Comparison of ENCODE assay signal across 8 cellular contexts in genomic region chr3:193869221-193870201, GRCh38.
DNase-seq lines count a peak whose midpoint lies in the region; ATAC-seq and TF ChIP-seq lines count a peak whose summit lies in the region.

No MANE protein-coding gene starts in this region.

- H3K9me2 ChIP-seq in hepatocyte (replicated peaks; ENCODE audit: insufficient read depth): no peaks in the 10 kb centered on the region

- peak overlapping the region; percentile 62 for H3K4me2 ChIP-seq in hepatocyte

- 44% methylated on average over 69 of the region's 71 CpGs for WGBS in hepatocyte (ENCODE audit: low lambda C conversion rate, missing lambda C conversion rate)

- TF ChIP-seq CTCF in hepatocyte (IDR thresholded peaks at IDR 0.05; ENCODE audit: poor library complexity): no peak

- H2AFZ ChIP-seq in hepatocyte: peak overlapping the region; percentile 38

- H3K4me3 Mint-ChIP-seq in activated T-cell treated with anti-CD3 and anti-CD28 coated beads, Interleukin-2, amount 50 U/mL, for 24 hours: no peak overlapping the region
- H3K4me3 Mint-ChIP-seq in activated T-cell treated with anti-CD3 and anti-CD28 coated beads, Interleukin-2, amount 50 U/mL, for 72 hours: peak overlapping the region; percentile 56 to 62

- H4K20me1 ChIP-seq in hepatocyte (ENCODE audit: insufficient read depth, poor library complexity, severe bottlenecking): no peaks in the 10 kb centered on the region

- no peaks in the 10 kb centered on the region for H3K27me3 ChIP-seq in hepatocyte

- no peaks in the 10 kb centered on the region for H3K9me3 Mint-ChIP-seq in activated T-cell treated with anti-CD3 and anti-CD28 coated beads, Interleukin-2, amount 50 U/mL, for 24 hours
- no peaks in the 10 kb centered on the region for H3K9me3 Mint-ChIP-seq in activated T-cell treated with anti-CD3 and anti-CD28 coated beads, Interleukin-2, amount 50 U/mL, for 72 hours

- H3K36me3 ChIP-seq in hepatocyte (replicated peaks; ENCODE audit: insufficient read depth, low read depth): no peaks in the 10 kb centered on the region

- no peaks in the 10 kb centered on the region for H3K9me3 ChIP-seq in hepatocyte (ENCODE audit: low read depth)

- H3K27ac Mint-ChIP-seq in activated T-cell treated with anti-CD3 and anti-CD28 coated beads, Interleukin-2, amount 50 U/mL, for 24 hours: no peak overlapping the region
- no peak overlapping the region for H3K27ac Mint-ChIP-seq in activated T-cell treated with anti-CD3 and anti-CD28 coated beads, Interleukin-2, amount 50 U/mL, for 72 hours

- DNase-seq in activated T-cell treated with anti-CD3 and anti-CD28 coated beads, Interleukin-2, amount 50 U/mL, for 48 hours: peak; percentile 41 to 51
- DNase-seq in activated T-cell treated with anti-CD3 and anti-CD28 coated beads, Interleukin-2, amount 50 U/mL, for 24 hours: no peak
- peak; percentile 45 to 59 for DNase-seq in activated T-cell treated with anti-CD3 and anti-CD28 coated beads, Interleukin-2, amount 50 U/mL, for 72 hours
- DNase-seq in hepatocyte (ENCODE audit: low spot score) (peak; percentile 86), Ammon's horn (ENCODE audit: low spot score) (no peak), NCI-H1694 (lab: John Stamatoyannopoulos, UW) (no peak)
- DNase-seq in stimulated activated CD8-positive, alpha-beta memory T cell treated with anti-CD3 and anti-CD28 coated beads, Interleukin-7, amount 100 ng/mL, for 48 hours (ENCODE audit: extremely low read depth in 1 of 2, low read depth in 1 of 2): peak; percentile 20 to 27

- peak overlapping the region; percentile 86 for H3K27ac ChIP-seq in hepatocyte

- no peak overlapping the region for H3K4me3 ChIP-seq in hepatocyte

- H3K27me3 Mint-ChIP-seq in activated T-cell treated with anti-CD3 and anti-CD28 coated beads, Interleukin-2, amount 50 U/mL, for 24 hours: peaks cover 42% of the 10 kb centered on the region
- H3K27me3 Mint-ChIP-seq in activated T-cell treated with anti-CD3 and anti-CD28 coated beads, Interleukin-2, amount 50 U/mL, for 72 hours (ENCODE audit: low read depth): peaks cover 34% of the 10 kb centered on the region

- no peaks in the 10 kb centered on the region for H3K36me3 Mint-ChIP-seq in activated T-cell treated with anti-CD3 and anti-CD28 coated beads, Interleukin-2, amount 50 U/mL, for 24 hours (ENCODE audit: low read depth)
- no peaks in the 10 kb centered on the region for H3K36me3 Mint-ChIP-seq in activated T-cell treated with anti-CD3 and anti-CD28 coated beads, Interleukin-2, amount 50 U/mL, for 72 hours (ENCODE audit: insufficient read depth in 2 of 2)

- H3K4me1 ChIP-seq in hepatocyte (ENCODE audit: insufficient read depth): peaks cover 31% of the 10 kb centered on the region

- H3K79me2 ChIP-seq in hepatocyte: no peaks in the 10 kb centered on the region

- peaks cover 11% of the 10 kb centered on the region for H3K4me1 Mint-ChIP-seq in activated T-cell treated with anti-CD3 and anti-CD28 coated beads, Interleukin-2, amount 50 U/mL, for 24 hours (ENCODE audit: low read depth)
- H3K4me1 Mint-ChIP-seq in activated T-cell treated with anti-CD3 and anti-CD28 coated beads, Interleukin-2, amount 50 U/mL, for 72 hours (ENCODE audit: low read depth): peaks cover 17% of the 10 kb centered on the region

- peak; percentile 73 to 78 for ATAC-seq in activated T-cell treated with anti-CD3 and anti-CD28 coated beads, Interleukin-2, amount 50 U/mL, for 72 hours (replicated peaks in 1 of 2)
- ATAC-seq in HG03342 (IDR thresholded peaks at IDR 0.05; ENCODE audit: unreplicated experiment): no peak

Comparison
In these comparisons a context has a peak if more than half of its experiments do, and no peak if none do; other contexts are left out.
1. DNase-seq: peak in activated T-cell treated with anti-CD3 and anti-CD28 coated beads, Interleukin-2, amount 50 U/mL, for 48 hours (2 of 2), activated T-cell treated with anti-CD3 and anti-CD28 coated beads, Interleukin-2, amount 50 U/mL, for 72 hours (2 of 2), hepatocyte (single experiment) and stimulated activated CD8-positive, alpha-beta memory T cell treated with anti-CD3 and anti-CD28 coated beads, Interleukin-7, amount 100 ng/mL, for 48 hours (2 of 2); none in activated T-cell treated with anti-CD3 and anti-CD28 coated beads, Interleukin-2, amount 50 U/mL, for 24 hours (single experiment), Ammon's horn (single experiment) and NCI-H1694 (single experiment).